Comparison of ENCODE assay signal across 8 cellular contexts in genomic region chr17:68462381-68463210, GRCh38. TPM values are rescaled to one million over a fixed set of nuclear protein-coding genes. Genes with fewer than 3 reads are reported as not detected.
DNase-seq lines count a peak whose midpoint lies in the region; ATAC-seq and TF ChIP-seq lines count a peak whose summit lies in the region.

No MANE protein-coding gene starts in this region.

- peak overlapping the region; percentile 92 for H3K27ac Mint-ChIP-seq in activated CD4-positive, alpha-beta memory T cell treated with anti-CD3 and anti-CD28 coated beads for 36 hours
- H3K27ac Mint-ChIP-seq in effector memory CD8-positive, alpha-beta T cell, result no peak overlapping the region

- H3K27me3 ChIP-seq in HL-60 (ENCODE audit: insufficient read depth, poor library complexity, severe bottlenecking) (no peaks in the 10 kb centered on the region), mesendoderm (ENCODE audit: insufficient read depth, low read length, poor library complexity) (no peaks in the 10 kb centered on the region)

- H3K79me2 ChIP-seq in mesendoderm (ENCODE audit: control insufficient read depth, insufficient read depth, low read length), result no peaks in the 10 kb centered on the region

- H3K79me1 ChIP-seq in mesendoderm (ENCODE audit: low read length), result no peaks in the 10 kb centered on the region

- peaks cover 2% of the 10 kb centered on the region for H3K4me1 ChIP-seq in mesendoderm (ENCODE audit: control insufficient read depth, low read depth, low read length)

- POLR2A ChIA-PET in activated CD4-positive, alpha-beta memory T cell treated with anti-CD3 and anti-CD28 coated beads for 36 hours (lab: Charles Lee), result interaction anchor here (1.1 to 6.3 kb wide), 3 partner anchors 171 to 442 kb away, joined by 4 to 64 read pairs (median 6); partner anchors contain the start of genes AMZ2 and ARSG

- H3K23ac ChIP-seq in mesendoderm (ENCODE audit: low read length), result no peak overlapping the region

- H3K4me1 Mint-ChIP-seq in activated CD4-positive, alpha-beta memory T cell treated with anti-CD3 and anti-CD28 coated beads for 36 hours (ENCODE audit: low read depth), result peaks cover 53% of the 10 kb centered on the region
- peaks cover 43 to 52% of the 10 kb centered on the region in 2 donors for H3K4me1 Mint-ChIP-seq in effector memory CD8-positive, alpha-beta T cell (ENCODE audit: low read depth in 2 of 2)

- no peak overlapping the region for H3K18ac ChIP-seq in mesendoderm (ENCODE audit: low read length)

- H3K9me3 Mint-ChIP-seq in activated CD4-positive, alpha-beta memory T cell treated with anti-CD3 and anti-CD28 coated beads for 36 hours, result no peaks in the 10 kb centered on the region
- no peaks in the 10 kb centered on the region for H3K9me3 Mint-ChIP-seq in effector memory CD8-positive, alpha-beta T cell

- intact Hi-C loops in activated CD4-positive, alpha-beta memory T cell treated with anti-CD3 and anti-CD28 coated beads for 36 hours (cut with micrococcal nuclease), result loop anchor here (1.0 to 10.0 kb wide), 8 partner anchors 26 to 658 kb away; partner anchors contain the start of genes ARSG, PRKAR1A and SLC16A6

- peak; percentile 86 for TF ChIP-seq CTCF in C4-2B (conservative IDR thresholded peaks at IDR 0.05)
- TF ChIP-seq CTCF in HL-60 (IDR thresholded peaks at IDR 0.05; ENCODE audit: insufficient read depth, low read length), result peak; percentile 32

- CTCF ChIA-PET in activated CD4-positive, alpha-beta memory T cell treated with anti-CD3 and anti-CD28 coated beads for 36 hours (lab: Charles Lee), result interaction anchor here (0.7 to 4.1 kb wide), 12 partner anchors 26 to 468 kb away, joined by 3 to 27 read pairs (median 4); partner anchors contain the start of genes ARSG and SLC16A6

- no peak overlapping the region for H2AK5ac ChIP-seq in mesendoderm (ENCODE audit: low read length)

- peak overlapping the region; percentile 40 for H3K4me3 Mint-ChIP-seq in activated CD4-positive, alpha-beta memory T cell treated with anti-CD3 and anti-CD28 coated beads for 36 hours
- no peak overlapping the region for H3K4me3 Mint-ChIP-seq in effector memory CD8-positive, alpha-beta T cell

- H2BK5ac ChIP-seq in mesendoderm (ENCODE audit: low read length), result no peak overlapping the region

- no peaks in the 10 kb centered on the region for H3K36me3 Mint-ChIP-seq in activated CD4-positive, alpha-beta memory T cell treated with anti-CD3 and anti-CD28 coated beads for 36 hours
- peaks cover 2% of the 10 kb centered on the region for H3K36me3 Mint-ChIP-seq in effector memory CD8-positive, alpha-beta T cell (ENCODE audit: insufficient read depth)

- H3K4ac ChIP-seq in mesendoderm (ENCODE audit: low read depth, low read length), result no peak overlapping the region

- H4K8ac ChIP-seq in mesendoderm (ENCODE audit: low read depth, low read length), result no peak overlapping the region

- H2BK15ac ChIP-seq in mesendoderm (replicated peaks; ENCODE audit: low read depth), result no peak overlapping the region

- H3K36me3 ChIP-seq in mesendoderm (ENCODE audit: control insufficient read depth, insufficient read depth, low read length), result no peaks in the 10 kb centered on the region

- peak overlapping the region; percentile 0 for H3K9ac ChIP-seq in mesendoderm (ENCODE audit: low read length)

- no CpG with 5 or more reads among the region's 15 CpGs for WGBS in mesendoderm (ENCODE audit: extremely low coverage, insufficient coverage, low lambda C conversion rate)

- H3K4me3 ChIP-seq in HL-60 (replicated peaks; ENCODE audit: insufficient read depth, low read length), result no peak overlapping the region
- H3K4me3 ChIP-seq in mesendoderm (ENCODE audit: low read length), result no peak overlapping the region

- peak overlapping the region; percentile 25 for H3K56ac ChIP-seq in mesendoderm (ENCODE audit: low read length)

- ATAC-seq in effector memory CD8-positive, alpha-beta T cell (replicated peaks), result peak; percentile 76

- no peak overlapping the region for H3K4me2 ChIP-seq in mesendoderm (ENCODE audit: low read length)

- H3K27ac ChIP-seq in C4-2B, result no peak overlapping the region
- no peak overlapping the region for H3K27ac ChIP-seq in HL-60 (replicated peaks)
- H3K27ac ChIP-seq in mesendoderm (ENCODE audit: low read depth, low read length), result no peak overlapping the region

- no peak overlapping the region for H4K5ac ChIP-seq in mesendoderm (ENCODE audit: low read length)

- H2BK120ac ChIP-seq in mesendoderm (ENCODE audit: low read depth, low read length), result no peak overlapping the region

- DNase-seq in GM19238 (ENCODE audit: insufficient read length, low spot score) (peak; percentile 47), HL-60 (ENCODE audit: low read depth in 1 of 2, low spot score in 1 of 2) (peak; percentile 57 to 74), NCI-H748 treated with DMSO at 0.1 percent for 48 hours (lab: John Stamatoyannopoulos, UW) (peak; percentile 77), mesendoderm (peak; percentile 91)
- DNase-seq in activated CD4-positive, alpha-beta memory T cell treated with anti-CD3 and anti-CD28 coated beads for 36 hours, result peak; percentile 83
- peak; percentile 66 to 73 (median 69) for DNase-seq in effector memory CD8-positive, alpha-beta T cell
- DNase-seq in stimulated activated CD8-positive, alpha-beta memory T cell treated with anti-CD3 and anti-CD28 coated beads, Interleukin-7, amount 100 ng/mL, for 4 hours (ENCODE audit: low read depth in 2 of 2), result peak; percentile 40 to 56

- H3K27me3 Mint-ChIP-seq in activated CD4-positive, alpha-beta memory T cell treated with anti-CD3 and anti-CD28 coated beads for 36 hours, result no peaks in the 10 kb centered on the region
- peaks cover 0 to 5% of the 10 kb centered on the region in 2 donors for H3K27me3 Mint-ChIP-seq in effector memory CD8-positive, alpha-beta T cell

RNA-seq across cellular contexts. Expression of gene WIPI1, which starts 5.3 kb away (rescaled TPM):
- 10 to 100 TPM; 27.3 to 27.5 TPM for total RNA-seq in activated CD4-positive, alpha-beta memory T cell treated with anti-CD3 and anti-CD28 coated beads for 36 hours
- 10.7 TPM for polyA plus RNA-seq in mesendoderm (2013, experiment 1 of 2)
- 11.0 TPM for polyA plus RNA-seq in mesendoderm (2013, experiment 2 of 2)

RNA-seq across cellular contexts. Expression of gene PRKAR1A, which starts 49.6 kb away (rescaled TPM):
- 100 to 1,000 TPM; 221 to 229 TPM for total RNA-seq in activated CD4-positive, alpha-beta memory T cell treated with anti-CD3 and anti-CD28 coated beads for 36 hours
- 91.6 TPM for polyA plus RNA-seq in mesendoderm (2013, experiment 1 of 2)
- polyA plus RNA-seq in mesendoderm (2013, experiment 2 of 2), result 93.2 TPM
